In genomic region chr3:75192065-75192658, GRCh38 we compare ENCODE assay signal across 8 cellular contexts.
DNase-seq lines count a peak whose midpoint lies in the region; ATAC-seq, FAIRE-seq and TF ChIP-seq lines count a peak whose summit lies in the region.

No MANE protein-coding gene starts in this region.

- no peak for TF ChIP-seq POLR2A in Peyer's patch (IDR thresholded peaks at IDR 0.05)

- H3K4me3 ChIP-seq in AG04449 (ENCODE audit: low read depth, low read length) (no peak overlapping the region), Peyer's patch (no peak overlapping the region)

- TF ChIP-seq CTCF in AG04449 (IDR thresholded peaks at IDR 0.05; ENCODE audit: insufficient read depth, low read length, missing control alignments) (peak; percentile 80), GM12872 (IDR thresholded peaks at IDR 0.05; ENCODE audit: insufficient read depth, low read depth, low read length) (peak; percentile 88), Peyer's patch (IDR thresholded peaks at IDR 0.05) (peak in 4 of 6 experiments; percentile 70 to 75 (median 70))

- no peaks in the 10 kb centered on the region for H3K36me3 ChIP-seq in Peyer's patch

- no peak for FAIRE-seq in frontal cortex (lab: Jason Lieb, UNC)

- POLR2A ChIA-PET in AG04449 (lab: Yijun Ruan, JAX), result no interaction called here

- DNase-seq in AG04449 (ENCODE audit: low read depth, low spot score) (no peak), Peyer's patch (peak in 2 of 3 donors; percentile 18 to 75), iPS-NIHi11 (ENCODE audit: low spot score) (peak; percentile 51), frontal cortex (ENCODE audit: low spot score in 2 of 2) (no peak)
- DNase-seq in activated naive CD4-positive, alpha-beta T cell treated with Interleukin-2 at 50 U/mL for 16 hours, result peak; percentile 41
- DNase-seq in stimulated activated CD4-positive, alpha-beta T cell treated with anti-CD3 and anti-CD28 coated beads, Interleukin-4, amount 100 ng/mL, for 48 hours (ENCODE audit: low read depth in 2 of 2), result peak; percentile 32 to 47

- H3K27ac ChIP-seq in Peyer's patch, result no peak overlapping the region

- CTCF ChIA-PET in AG04449 (lab: Yijun Ruan, JAX), result interaction anchor here (0.7 to 2.7 kb wide), 11 partner anchors 10 to 451 kb away, joined by 3 to 12 read pairs (median 7); no protein-coding TSS in a partner anchor

- no peaks in the 10 kb centered on the region for H3K9me3 ChIP-seq in Peyer's patch

- no peaks in the 10 kb centered on the region for H3K27me3 ChIP-seq in Peyer's patch

- ATAC-seq in HG03135 (IDR thresholded peaks at IDR 0.05; ENCODE audit: unreplicated experiment), result peak; percentile 82

- no peaks in the 10 kb centered on the region for H3K4me1 ChIP-seq in Peyer's patch

Comparison
In these comparisons a context has a peak if more than half of its experiments do, and no peak if none do; other contexts are left out.
1. DNase-seq: peak in Peyer's patch (2 of 3), activated naive CD4-positive, alpha-beta T cell treated with Interleukin-2 at 50 U/mL for 16 hours (single experiment), iPS-NIHi11 (single experiment) and stimulated activated CD4-positive, alpha-beta T cell treated with anti-CD3 and anti-CD28 coated beads, Interleukin-4, amount 100 ng/mL, for 48 hours (2 of 2); none in AG04449 (single experiment) and frontal cortex (0 of 2).
2. Peak in every context shown above with its lines, with median percentiles within 50 percentile points of each other: CTCF ChIP-seq.